Comparison of ENCODE assay signal across 18 cellular contexts in genomic region chr4:129446074-129446473, GRCh38.
DNase-seq lines count a peak whose midpoint lies in the region; ATAC-seq, FAIRE-seq and TF ChIP-seq lines count a peak whose summit lies in the region.
"Had no signal": no experiment of that assay in that cellular context is flagged by ENCODE, and none has a peak within 500 bp of the region (broad histone marks: within the 10 kb centered on the region; RNA-seq: fewer than 3 reads in every experiment).

No MANE protein-coding gene starts in this region.

- no peak overlapping the region for H2AK5ac ChIP-seq in mesendoderm (ENCODE audit: low read length)

- no peak for ATAC-seq in GM21737 (IDR thresholded peaks at IDR 0.05; ENCODE audit: unreplicated experiment)
- ATAC-seq: right cardiac atrium had no signal

- no peak overlapping the region for H3K23ac ChIP-seq in mesendoderm (ENCODE audit: low read length)

- no peak overlapping the region for H3K27ac ChIP-seq in mesendoderm (ENCODE audit: low read depth, low read length)
- H3K27ac ChIP-seq: HL-60, PC-9 had no signal

- H2BK15ac ChIP-seq in mesendoderm (replicated peaks; ENCODE audit: low read depth) = no peak overlapping the region

- no CpG with 5 or more reads among the region's 1 CpG for WGBS in mesendoderm (ENCODE audit: extremely low coverage, insufficient coverage, low lambda C conversion rate)

- H2BK5ac ChIP-seq in mesendoderm (ENCODE audit: low read length) = no peak overlapping the region

- no peaks in the 10 kb centered on the region for H3K79me2 ChIP-seq in mesendoderm (ENCODE audit: control insufficient read depth, insufficient read depth, low read length)

- H3K4me1 ChIP-seq in mesendoderm (ENCODE audit: control insufficient read depth, low read depth, low read length) = no peaks in the 10 kb centered on the region

- no peak overlapping the region for H4K8ac ChIP-seq in mesendoderm (ENCODE audit: low read depth, low read length)

- H2BK120ac ChIP-seq in mesendoderm (ENCODE audit: low read depth, low read length) = no peak overlapping the region

- no peak for TF ChIP-seq CTCF in bronchial epithelial cell (IDR thresholded peaks at IDR 0.05; ENCODE audit: insufficient read depth, low read length, severe bottlenecking)

- no peak overlapping the region for H3K56ac ChIP-seq in mesendoderm (ENCODE audit: low read length)

- FAIRE-seq in bronchial epithelial cell (lab: Jason Lieb, UNC) = no peak
- no peak for FAIRE-seq in frontal cortex (lab: Jason Lieb, UNC)

- H3K4me3 ChIP-seq in bronchial epithelial cell (ENCODE audit: low read depth, low read length) = no peak overlapping the region
- H3K4me3 ChIP-seq in mesendoderm (ENCODE audit: low read length) = no peak overlapping the region
- H3K4me3 ChIP-seq: lung, PC-9 had no signal

- H3K9ac ChIP-seq in mesendoderm (ENCODE audit: low read length) = no peak overlapping the region

- H3K36me3 ChIP-seq in bronchial epithelial cell (ENCODE audit: control insufficient read depth, insufficient read depth, low read length) (no peaks in the 10 kb centered on the region), mesendoderm (ENCODE audit: control insufficient read depth, insufficient read depth, low read length) (no peaks in the 10 kb centered on the region)

- no peak overlapping the region for H3K4me2 ChIP-seq in mesendoderm (ENCODE audit: low read length)
- H3K4me2 ChIP-seq: PC-9 had no signal

- H3K18ac ChIP-seq in mesendoderm (ENCODE audit: low read length) = no peak overlapping the region

- no peak overlapping the region for H4K5ac ChIP-seq in mesendoderm (ENCODE audit: low read length)

- H3K27me3 ChIP-seq in bronchial epithelial cell (ENCODE audit: control insufficient read depth, insufficient read depth, low read length) (no peaks in the 10 kb centered on the region), mesendoderm (ENCODE audit: insufficient read depth, low read length, poor library complexity) (no peaks in the 10 kb centered on the region)

- H3K4ac ChIP-seq in mesendoderm (ENCODE audit: low read depth, low read length) = no peak overlapping the region

- DNase-seq in H4 (ENCODE audit: low spot score) = peak; percentile 88
- DNase-seq in OCI-M1 (lab: John Stamatoyannopoulos, UW) = peak; percentile 91
- peak; percentile 69 for DNase-seq in bronchial epithelial cell (ENCODE audit: low read depth)
- peak; percentile 71 for DNase-seq in mesendoderm
- no peak for DNase-seq in frontal cortex (ENCODE audit: low spot score in 2 of 2)
- no peak for DNase-seq in cortex of kidney (lab: John Stamatoyannopoulos, UW)
- DNase-seq in ureter (ENCODE audit: low spot score) = no peak
- DNase-seq: activated CD4-positive, CD25-positive, alpha-beta regulatory T cell; activated effector memory CD4-positive, alpha-beta T cell treated with Interleukin-2 at 50 U/mL for 16 hours; Calu3; KG1; NCI-H1417; PC-9; stimulated activated CD4-positive, alpha-beta T cell treated with anti-CD3 and anti-CD28 coated beads, Interleukin-1b, Interleukin-23, amount 100 ng/mL, for 48 hours had no signal

- H3K79me1 ChIP-seq in mesendoderm (ENCODE audit: low read length) = no peaks in the 10 kb centered on the region

Comparison
In these comparisons a context has a peak if more than half of its experiments do, and no peak if none do; other contexts are left out.
1. DNase-seq: peak in H4 (single experiment), OCI-M1 (single experiment), bronchial epithelial cell (single experiment) and mesendoderm (single experiment); none in frontal cortex (0 of 2), cortex of kidney (single experiment) and ureter (single experiment).